8 cellular contexts compared by ENCODE assay signal in genomic region chr6:31897612-31898199, GRCh38. TPM values are rescaled to one million over a fixed set of nuclear protein-coding genes. Genes with fewer than 3 reads are reported as not detected.
DNase-seq lines count a peak whose midpoint lies in the region; ATAC-seq and TF ChIP-seq lines count a peak whose summit lies in the region.

TSS of gene EHMT2 (minus strand) at chr6:31897698. CDS start at chr6:31897677, 21 bp downstream.

- peak; percentile 5 to 78 for TF ChIP-seq POLR2A in tibial nerve (IDR thresholded peaks at IDR 0.05)

- H3K27me3 Mint-ChIP-seq in activated naive CD8-positive, alpha-beta T cell treated with anti-CD3 and anti-CD28 coated beads, Interleukin-2, amount 50 U/mL, for 24 hours = no peaks in the 10 kb centered on the region

- H3K4me3 ChIP-seq in HAP-1 (peak within 1 kb of the TSS; percentile 94), cardiac muscle cell (peak within 1 kb of the TSS; percentile 100), tibial nerve (peak within 1 kb of the TSS; percentile 59 to 92 (median 82))

- peak within 1 kb of the TSS; percentile 93 for H3K27ac Mint-ChIP-seq in activated naive CD8-positive, alpha-beta T cell treated with anti-CD3 and anti-CD28 coated beads, Interleukin-2, amount 50 U/mL, for 24 hours

- peak; percentile 62 for ATAC-seq in activated naive CD8-positive, alpha-beta T cell treated with anti-CD3 and anti-CD28 coated beads, Interleukin-2, amount 50 U/mL, for 24 hours

- peak within 1 kb of the TSS; percentile 94 for H3K4me3 Mint-ChIP-seq in activated naive CD8-positive, alpha-beta T cell treated with anti-CD3 and anti-CD28 coated beads, Interleukin-2, amount 50 U/mL, for 24 hours

- H3K36me3 Mint-ChIP-seq in activated naive CD8-positive, alpha-beta T cell treated with anti-CD3 and anti-CD28 coated beads, Interleukin-2, amount 50 U/mL, for 24 hours (ENCODE audit: low read depth) = peaks cover 6% of the 10 kb centered on the region

- TF ChIP-seq CTCF in cardiac muscle cell (IDR thresholded peaks at IDR 0.05; ENCODE audit: low read depth, low read length) = no peak
- peak in 3 of 5 experiments; percentile 14 to 68 (median 60) for TF ChIP-seq CTCF in tibial nerve (IDR thresholded peaks at IDR 0.05)

- peak; percentile 53 for DNase-seq in DMS79 (lab: John Stamatoyannopoulos, UW)
- DNase-seq in HAP-1 (ENCODE audit: low spot score in 2 of 2) = peak; percentile 86 to 91
- DNase-seq in NCI-H128 (lab: John Stamatoyannopoulos, UW; ENCODE audit: unreplicated experiment) = peak; percentile 51
- DNase-seq in SW480 (ENCODE audit: low spot score) = peak; percentile 82
- DNase-seq in activated naive CD8-positive, alpha-beta T cell treated with anti-CD3 and anti-CD28 coated beads, Interleukin-2, amount 50 U/mL, for 24 hours = peak; percentile 90
- peak; percentile 83 to 90 for DNase-seq in cardiac muscle cell (ENCODE audit: low read depth in 1 of 2, low spot score in 1 of 2)
- DNase-seq in pons (ENCODE audit: low spot score) = peak; percentile 88
- peak; percentile 72 to 75 for DNase-seq in tibial nerve (ENCODE audit: low spot score in 2 of 2)

- H3K9me3 Mint-ChIP-seq in activated naive CD8-positive, alpha-beta T cell treated with anti-CD3 and anti-CD28 coated beads, Interleukin-2, amount 50 U/mL, for 24 hours = no peaks in the 10 kb centered on the region

- no peaks in the 10 kb centered on the region for H3K27me3 ChIP-seq in HAP-1 (ENCODE audit: low read depth)
- no peaks in the 10 kb centered on the region for H3K27me3 ChIP-seq in cardiac muscle cell
- H3K27me3 ChIP-seq in tibial nerve = no peaks in the 10 kb centered on the region

- peaks cover 33% of the 10 kb centered on the region for H3K4me1 Mint-ChIP-seq in activated naive CD8-positive, alpha-beta T cell treated with anti-CD3 and anti-CD28 coated beads, Interleukin-2, amount 50 U/mL, for 24 hours

- peaks cover 31% of the 10 kb centered on the region for H3K36me3 ChIP-seq in HAP-1 (replicated peaks)
- H3K36me3 ChIP-seq in cardiac muscle cell = peaks cover 30% of the 10 kb centered on the region
- peaks cover 2 to 43% (median 4%) of the 10 kb centered on the region in 3 donors for H3K36me3 ChIP-seq in tibial nerve

- WGBS in tibial nerve, 2 donors = 0 to 1% methylated on average over 34 to 40 of the region's 42 CpGs

- peak within 1 kb of the TSS; percentile 73 for H3K27ac ChIP-seq in cardiac muscle cell
- peak within 1 kb of the TSS; percentile 87 to 92 (median 89) for H3K27ac ChIP-seq in tibial nerve

- no peaks in the 10 kb centered on the region for H3K9me3 ChIP-seq in HAP-1
- no peaks in the 10 kb centered on the region for H3K9me3 ChIP-seq in cardiac muscle cell (ENCODE audit: low read depth)
- no peaks in the 10 kb centered on the region for H3K9me3 ChIP-seq in tibial nerve

- H3K4me1 ChIP-seq in HAP-1 (peaks cover 9% of the 10 kb centered on the region), cardiac muscle cell (ENCODE audit: low read depth) (peaks cover 21% of the 10 kb centered on the region), tibial nerve (peaks cover 0 to 49% (median 14%) of the 10 kb centered on the region in 4 donors)

- TF ChIP-seq EP300 in tibial nerve (IDR thresholded peaks at IDR 0.05) = peak in 1 of 2 donors; percentile 87

- in situ Hi-C loops in HAP-1 (cut with MboI; ENCODE audit: low sequenced_read_pairs) = no loop called here

RNA-seq across cellular contexts. Expression of gene EHMT2, which starts in this region (rescaled TPM):
- total RNA-seq in cardiac muscle cell (98.3 and 120 TPM in 2 replicates), tibial nerve (10 to 100 TPM; 38.2 to 63.9 (median 46.8) TPM)
- 89.6 and 115 TPM in 2 replicates for polyA plus RNA-seq in cardiac muscle cell

Comparison
In these comparisons a context has a peak if more than half of its experiments do, and no peak if none do; other contexts are left out.
1. Peak in every context shown above with its lines: DNase-seq, ATAC-seq, H3K4me3 ChIP-seq and H3K27ac ChIP-seq.